In the genomic region with DNA sequence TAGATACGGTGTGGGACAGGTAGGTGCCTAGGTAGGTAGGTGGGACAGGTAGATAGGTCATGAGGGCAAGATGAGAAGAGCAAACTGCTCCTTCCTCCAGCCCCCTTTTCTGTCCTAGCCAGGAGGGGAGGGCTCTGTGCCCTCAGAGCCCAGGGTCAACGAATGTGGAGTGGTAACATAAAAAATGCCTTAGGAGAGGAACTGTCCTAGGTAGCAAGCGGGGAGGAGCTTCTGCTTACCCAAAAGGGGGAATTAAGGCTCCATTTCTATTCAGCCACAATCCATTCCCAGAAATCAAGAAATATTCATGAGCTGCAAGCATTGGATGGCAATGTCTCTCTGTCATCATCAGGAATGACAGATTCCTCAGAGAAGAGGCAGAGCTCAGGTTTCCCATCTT, we compare ENCODE assay signal across 3 cellular contexts.
A peak's percentile ranks its signal among the peaks of the same experiment; 100 is the strongest.
TF ChIP-seq lines count a peak whose summit lies in the region.

No MANE protein-coding gene starts in this region.

TF ChIP-seq in SK-N-SH, 30 proteins besides CTCF, POLR2A, EP300 and RAD21:
- TF ChIP-seq, protein P1, sequence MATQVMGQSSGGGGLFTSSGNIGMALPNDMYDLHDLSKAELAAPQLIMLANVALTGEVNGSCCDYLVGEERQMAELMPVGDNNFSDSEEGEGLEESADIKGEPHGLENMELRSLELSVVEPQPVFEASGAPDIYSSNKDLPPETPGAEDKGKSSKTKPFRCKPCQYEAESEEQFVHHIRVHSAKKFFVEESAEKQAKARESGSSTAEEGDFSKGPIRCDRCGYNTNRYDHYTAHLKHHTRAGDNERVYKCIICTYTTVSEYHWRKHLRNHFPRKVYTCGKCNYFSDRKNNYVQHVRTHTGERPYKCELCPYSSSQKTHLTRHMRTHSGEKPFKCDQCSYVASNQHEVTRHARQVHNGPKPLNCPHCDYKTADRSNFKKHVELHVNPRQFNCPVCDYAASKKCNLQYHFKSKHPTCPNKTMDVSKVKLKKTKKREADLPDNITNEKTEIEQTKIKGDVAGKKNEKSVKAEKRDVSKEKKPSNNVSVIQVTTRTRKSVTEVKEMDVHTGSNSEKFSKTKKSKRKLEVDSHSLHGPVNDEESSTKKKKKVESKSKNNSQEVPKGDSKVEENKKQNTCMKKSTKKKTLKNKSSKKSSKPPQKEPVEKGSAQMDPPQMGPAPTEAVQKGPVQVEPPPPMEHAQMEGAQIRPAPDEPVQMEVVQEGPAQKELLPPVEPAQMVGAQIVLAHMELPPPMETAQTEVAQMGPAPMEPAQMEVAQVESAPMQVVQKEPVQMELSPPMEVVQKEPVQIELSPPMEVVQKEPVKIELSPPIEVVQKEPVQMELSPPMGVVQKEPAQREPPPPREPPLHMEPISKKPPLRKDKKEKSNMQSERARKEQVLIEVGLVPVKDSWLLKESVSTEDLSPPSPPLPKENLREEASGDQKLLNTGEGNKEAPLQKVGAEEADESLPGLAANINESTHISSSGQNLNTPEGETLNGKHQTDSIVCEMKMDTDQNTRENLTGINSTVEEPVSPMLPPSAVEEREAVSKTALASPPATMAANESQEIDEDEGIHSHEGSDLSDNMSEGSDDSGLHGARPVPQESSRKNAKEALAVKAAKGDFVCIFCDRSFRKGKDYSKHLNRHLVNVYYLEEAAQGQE (IDR thresholded peaks at IDR 0.05; ENCODE audit: low read depth, low read length), result peak; percentile 58; the same call in 1 of the 2 replicates
- TF ChIP-seq MEF2A (IDR thresholded peaks at IDR 0.05; ENCODE audit: borderline replicate concordance, low read depth), result no peak

TF ChIP-seq in SK-N-SH treated with all-trans-retinoic acid at 6 μM for 48 hours, 23 proteins besides CTCF, POLR2A, EP300 and RAD21:
- TF ChIP-seq, protein P2, sequence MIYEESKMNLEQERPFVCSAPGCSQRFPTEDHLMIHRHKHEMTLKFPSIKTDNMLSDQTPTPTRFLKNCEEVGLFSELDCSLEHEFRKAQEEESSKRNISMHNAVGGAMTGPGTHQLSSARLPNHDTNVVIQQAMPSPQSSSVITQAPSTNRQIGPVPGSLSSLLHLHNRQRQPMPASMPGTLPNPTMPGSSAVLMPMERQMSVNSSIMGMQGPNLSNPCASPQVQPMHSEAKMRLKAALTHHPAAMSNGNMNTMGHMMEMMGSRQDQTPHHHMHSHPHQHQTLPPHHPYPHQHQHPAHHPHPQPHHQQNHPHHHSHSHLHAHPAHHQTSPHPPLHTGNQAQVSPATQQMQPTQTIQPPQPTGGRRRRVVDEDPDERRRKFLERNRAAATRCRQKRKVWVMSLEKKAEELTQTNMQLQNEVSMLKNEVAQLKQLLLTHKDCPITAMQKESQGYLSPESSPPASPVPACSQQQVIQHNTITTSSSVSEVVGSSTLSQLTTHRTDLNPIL (CRISPR knock-in tag; IDR thresholded peaks at IDR 0.05; ENCODE audit: low read depth), result no peak
- no peak for TF ChIP-seq GLIS3 (CRISPR knock-in tag; IDR thresholded peaks at IDR 0.05)
- TF ChIP-seq ZNF8 (CRISPR knock-in tag; IDR thresholded peaks at IDR 0.05), result no peak
- TF ChIP-seq, protein P3, sequence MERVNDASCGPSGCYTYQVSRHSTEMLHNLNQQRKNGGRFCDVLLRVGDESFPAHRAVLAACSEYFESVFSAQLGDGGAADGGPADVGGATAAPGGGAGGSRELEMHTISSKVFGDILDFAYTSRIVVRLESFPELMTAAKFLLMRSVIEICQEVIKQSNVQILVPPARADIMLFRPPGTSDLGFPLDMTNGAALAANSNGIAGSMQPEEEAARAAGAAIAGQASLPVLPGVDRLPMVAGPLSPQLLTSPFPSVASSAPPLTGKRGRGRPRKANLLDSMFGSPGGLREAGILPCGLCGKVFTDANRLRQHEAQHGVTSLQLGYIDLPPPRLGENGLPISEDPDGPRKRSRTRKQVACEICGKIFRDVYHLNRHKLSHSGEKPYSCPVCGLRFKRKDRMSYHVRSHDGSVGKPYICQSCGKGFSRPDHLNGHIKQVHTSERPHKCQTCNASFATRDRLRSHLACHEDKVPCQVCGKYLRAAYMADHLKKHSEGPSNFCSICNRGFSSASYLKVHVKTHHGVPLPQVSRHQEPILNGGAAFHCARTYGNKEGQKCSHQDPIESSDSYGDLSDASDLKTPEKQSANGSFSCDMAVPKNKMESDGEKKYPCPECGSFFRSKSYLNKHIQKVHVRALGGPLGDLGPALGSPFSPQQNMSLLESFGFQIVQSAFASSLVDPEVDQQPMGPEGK (CRISPR knock-in tag; IDR thresholded peaks at IDR 0.05; ENCODE audit: borderline replicate concordance), result no peak
- TF ChIP-seq ARNTL (CRISPR knock-in tag; IDR thresholded peaks at IDR 0.05; ENCODE audit: borderline replicate concordance, low read depth), result no peak
- no peak for TF ChIP-seq RARB (CRISPR knock-in tag; IDR thresholded peaks at IDR 0.05)
- TF ChIP-seq, protein P4, sequence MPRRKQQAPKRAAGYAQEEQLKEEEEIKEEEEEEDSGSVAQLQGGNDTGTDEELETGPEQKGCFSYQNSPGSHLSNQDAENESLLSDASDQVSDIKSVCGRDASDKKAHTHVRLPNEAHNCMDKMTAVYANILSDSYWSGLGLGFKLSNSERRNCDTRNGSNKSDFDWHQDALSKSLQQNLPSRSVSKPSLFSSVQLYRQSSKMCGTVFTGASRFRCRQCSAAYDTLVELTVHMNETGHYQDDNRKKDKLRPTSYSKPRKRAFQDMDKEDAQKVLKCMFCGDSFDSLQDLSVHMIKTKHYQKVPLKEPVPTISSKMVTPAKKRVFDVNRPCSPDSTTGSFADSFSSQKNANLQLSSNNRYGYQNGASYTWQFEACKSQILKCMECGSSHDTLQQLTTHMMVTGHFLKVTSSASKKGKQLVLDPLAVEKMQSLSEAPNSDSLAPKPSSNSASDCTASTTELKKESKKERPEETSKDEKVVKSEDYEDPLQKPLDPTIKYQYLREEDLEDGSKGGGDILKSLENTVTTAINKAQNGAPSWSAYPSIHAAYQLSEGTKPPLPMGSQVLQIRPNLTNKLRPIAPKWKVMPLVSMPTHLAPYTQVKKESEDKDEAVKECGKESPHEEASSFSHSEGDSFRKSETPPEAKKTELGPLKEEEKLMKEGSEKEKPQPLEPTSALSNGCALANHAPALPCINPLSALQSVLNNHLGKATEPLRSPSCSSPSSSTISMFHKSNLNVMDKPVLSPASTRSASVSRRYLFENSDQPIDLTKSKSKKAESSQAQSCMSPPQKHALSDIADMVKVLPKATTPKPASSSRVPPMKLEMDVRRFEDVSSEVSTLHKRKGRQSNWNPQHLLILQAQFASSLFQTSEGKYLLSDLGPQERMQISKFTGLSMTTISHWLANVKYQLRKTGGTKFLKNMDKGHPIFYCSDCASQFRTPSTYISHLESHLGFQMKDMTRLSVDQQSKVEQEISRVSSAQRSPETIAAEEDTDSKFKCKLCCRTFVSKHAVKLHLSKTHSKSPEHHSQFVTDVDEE (CRISPR knock-in tag; IDR thresholded peaks at IDR 0.05), result no peak
- no peak for TF ChIP-seq ZFP30 (CRISPR knock-in tag; IDR thresholded peaks at IDR 0.05)
- no peak for TF ChIP-seq TOX (CRISPR knock-in tag; IDR thresholded peaks at IDR 0.05; ENCODE audit: borderline replicate concordance)
- TF ChIP-seq SNAI2 (CRISPR knock-in tag; IDR thresholded peaks at IDR 0.05), result no peak
- TF ChIP-seq ISL1 (CRISPR knock-in tag; IDR thresholded peaks at IDR 0.05), result no peak
- no peak for TF ChIP-seq ZC3H10 (CRISPR knock-in tag; IDR thresholded peaks at IDR 0.05)
- no peak for TF ChIP-seq ESRRG (CRISPR knock-in tag; IDR thresholded peaks at IDR 0.05)
- TF ChIP-seq BACH2 (CRISPR knock-in tag; IDR thresholded peaks at IDR 0.05; ENCODE audit: borderline replicate concordance), result no peak

TF ChIP-seq in neural cell, 6 proteins besides CTCF, POLR2A, EP300 and RAD21 (continued from another document):
- TF ChIP-seq, protein P1 (IDR thresholded peaks at IDR 0.05; ENCODE audit: borderline replicate concordance), result no peak
- TF ChIP-seq EZH2 (IDR thresholded peaks at IDR 0.05; ENCODE audit: borderline replicate concordance, insufficient read depth, low read length, poor library complexity, severe bottlenecking), result no peak
- peak; percentile 46 for TF ChIP-seq POLR2AphosphoS5 (IDR thresholded peaks at IDR 0.05)
- TF ChIP-seq SMC3 (conservative IDR thresholded peaks at IDR 0.05; ENCODE audit: poor library complexity), result no peak
- TF ChIP-seq MXI1 (conservative IDR thresholded peaks at IDR 0.05; ENCODE audit: poor library complexity, severe bottlenecking), result no peak
TF ChIP-seq in neural cell: peak in this region for 1.
